ENCODE assay signal across 22 cellular contexts in genomic region chr7:155567646-155568334, GRCh38. TPM values are rescaled to one million over a fixed set of nuclear protein-coding genes. Genes with fewer than 3 reads are reported as not detected.
"Had no signal": no experiment of that assay in that cellular context is flagged by ENCODE, and none has a peak within 500 bp of the region (broad histone marks: within the 10 kb centered on the region; RNA-seq: fewer than 3 reads in every experiment).

No MANE protein-coding gene starts in this region.

- H3K36me3 ChIP-seq: esophagus squamous epithelium, gastroesophageal sphincter had no signal

- ATAC-seq: effector memory CD8-positive, alpha-beta T cell; gastroesophageal sphincter; left lobe of liver; mucosa of descending colon; psoas muscle; sciatic nerve had no signal

- H3K79me2 ChIP-seq: hepatocyte, parathyroid adenoma had no signal

- DNase-seq: effector memory CD8-positive, alpha-beta T cell; esophagus squamous epithelium; foreskin fibroblast; head of caudate nucleus; kidney glomerular epithelial cell; mammary epithelial cell; psoas muscle; retina; small intestine; stimulated activated CD4-positive, alpha-beta T cell treated with anti-CD3 and anti-CD28 coated beads, Interleukin-2, amount 100 ng/mL, for 48 hours; stimulated activated naive CD4-positive, alpha-beta T cell treated with Interleukin-2 at 50 U/mL for 16 hours had no signal

- H3K9ac ChIP-seq: parathyroid adenoma had no signal

- H3K27ac ChIP-seq: esophagus squamous epithelium, gastroesophageal sphincter, hepatocyte, parathyroid adenoma, psoas muscle had no signal

- H3K4me2 ChIP-seq: hepatocyte had no signal

- H3K4me1 ChIP-seq: esophagus squamous epithelium, gastroesophageal sphincter, parathyroid adenoma, psoas muscle had no signal

- FAIRE-seq: colon, small intestine, urothelium cell line had no signal

- H3K4me3 ChIP-seq: esophagus squamous epithelium, gastroesophageal sphincter, hepatocyte, mucosa of descending colon, psoas muscle had no signal

- H3K9me3 ChIP-seq: esophagus squamous epithelium, gastroesophageal sphincter, mucosa of descending colon, psoas muscle had no signal

- H2AFZ ChIP-seq: hepatocyte, parathyroid adenoma had no signal

RNA-seq across cellular contexts. Expression of gene CNPY1, which starts 21.4 kb away (rescaled TPM):
- total RNA-seq: epithelial cell of proximal tubule, esophagus squamous epithelium, gastroesophageal sphincter, hepatocyte, left lobe of liver, lower leg skin, mammary epithelial cell, mucosa of descending colon, omental fat pad, psoas muscle, sciatic nerve had no signal
- polyA plus RNA-seq: hepatocyte, mammary epithelial cell, psoas muscle, small intestine had no signal
